10 cellular contexts compared by ENCODE assay signal in genomic region chr16:10577305-10578202, GRCh38. TPM values are rescaled to one million over a fixed set of nuclear protein-coding genes. Genes with fewer than 3 reads are reported as not detected.
DNase-seq lines count a peak whose midpoint lies in the region; ATAC-seq and TF ChIP-seq lines count a peak whose summit lies in the region.
"Had no signal": no experiment of that assay in that cellular context is flagged by ENCODE, and none has a peak within 500 bp of the region (broad histone marks: within the 10 kb centered on the region; RNA-seq: fewer than 3 reads in every experiment).

No MANE protein-coding gene starts in this region.

- no peak overlapping the region for H2AFZ ChIP-seq in mesenchymal stem cell (ENCODE audit: low read depth, low read length)

- peak overlapping the region; percentile 96 for H3K4me3 ChIP-seq in coronary artery
- H3K4me3 ChIP-seq in mesenchymal stem cell (ENCODE audit: insufficient read depth in 1 of 2, low read depth in 1 of 2, low read length in 2 of 2): peak overlapping the region in 1 of 2 experiments; percentile 87
- H3K4me3 ChIP-seq in upper lobe of left lung: peak overlapping the region; percentile 22 to 88 (median 82)

- TF ChIP-seq CTCF in coronary artery (IDR thresholded peaks at IDR 0.05) (no peak), upper lobe of left lung (IDR thresholded peaks at IDR 0.05) (no peak)

- H3K18ac ChIP-seq in mesenchymal stem cell (ENCODE audit: low read depth in 1 of 2, low read length in 2 of 2): no peak overlapping the region

- H3K4me2 ChIP-seq in mesenchymal stem cell (ENCODE audit: low read length, poor library complexity, severe bottlenecking): no peak overlapping the region

- H3K9ac ChIP-seq in mesenchymal stem cell (ENCODE audit: low read length): peak overlapping the region; percentile 7

- no peak overlapping the region for H3K4ac ChIP-seq in mesenchymal stem cell (ENCODE audit: low read depth in 1 of 2, low read length in 2 of 2)

- TF ChIP-seq POLR2A in upper lobe of left lung (IDR thresholded peaks at IDR 0.05): peak in 1 of 4 donors; percentile 31

- peak overlapping the region in 1 of 2 experiments; percentile 67 for H2BK12ac ChIP-seq in mesenchymal stem cell (ENCODE audit: low read length in 2 of 2)

- peaks cover 0 to under 1% of the 10 kb centered on the region in 2 experiments for H3K27me3 ChIP-seq in mesenchymal stem cell (ENCODE audit: control insufficient read depth in 1 of 2, insufficient read depth in 1 of 2, low read length in 2 of 2)
- H3K27me3 ChIP-seq in upper lobe of left lung: no peaks in the 10 kb centered on the region
- H3K27me3 ChIP-seq: pancreas had no signal

- H3K36me3 ChIP-seq in mesenchymal stem cell (ENCODE audit: control insufficient read depth in 1 of 2, insufficient read depth in 2 of 2, low read depth in 1 of 2, low read length in 2 of 2) (no peaks in the 10 kb centered on the region), upper lobe of left lung (no peaks in the 10 kb centered on the region)
- H3K36me3 ChIP-seq: pancreas had no signal

- peaks cover 1% of the 10 kb centered on the region for H3K79me1 ChIP-seq in mesenchymal stem cell (replicated peaks; ENCODE audit: low read length, poor library complexity, severe bottlenecking)

- H3K27ac ChIP-seq in coronary artery (peak overlapping the region; percentile 86 to 98), mesenchymal stem cell (ENCODE audit: low read length, poor library complexity, severe bottlenecking) (no peak overlapping the region), upper lobe of left lung (peak overlapping the region; percentile 98 to 100 (median 99))

- peak in 1 of 2 donors; percentile 0 for ATAC-seq in upper lobe of left lung (ENCODE audit: low FRiP score in 2 of 2)

- peak; percentile 7 for DNase-seq in NCI-H748 (lab: John Stamatoyannopoulos, UW; ENCODE audit: unreplicated experiment)
- DNase-seq in NCI-H748 treated with DMSO at 0.1 percent for 48 hours (lab: John Stamatoyannopoulos, UW): no peak
- DNase-seq in coronary artery (ENCODE audit: low spot score): peak; percentile 82
- DNase-seq in mesenchymal stem cell: no peak
- DNase-seq in upper lobe of left lung: peak in 1 of 2 donors; percentile 72
- DNase-seq in midbrain (lab: John Stamatoyannopoulos, UW): no peak
- DNase-seq in T1000 (lab: John Stamatoyannopoulos, UW): no peak
- DNase-seq in HUDEP-2 (lab: John Stamatoyannopoulos, UW; ENCODE audit: unreplicated experiment in 76 of 76): no peak

- no peak overlapping the region for H2AK5ac ChIP-seq in mesenchymal stem cell (ENCODE audit: low read length, severe bottlenecking)

- no peak overlapping the region for H2BK120ac ChIP-seq in mesenchymal stem cell (ENCODE audit: low read depth, low read length)

- H4K8ac ChIP-seq in mesenchymal stem cell (ENCODE audit: low read length): peak overlapping the region; percentile 27

- no peak overlapping the region for H3K23ac ChIP-seq in mesenchymal stem cell (ENCODE audit: low read length in 2 of 2)

- no peak overlapping the region for H4K91ac ChIP-seq in mesenchymal stem cell (ENCODE audit: low read length)

- H3K4me1 ChIP-seq in mesenchymal stem cell (ENCODE audit: control insufficient read depth, insufficient read depth, low read depth, low read length): peaks cover 17% of the 10 kb centered on the region
- peaks cover 49 to 75% (median 60%) of the 10 kb centered on the region in 4 donors for H3K4me1 ChIP-seq in upper lobe of left lung

- no peak overlapping the region for H2BK5ac ChIP-seq in mesenchymal stem cell (ENCODE audit: low read depth, low read length, poor library complexity, severe bottlenecking)

- H3K9me3 ChIP-seq in mesenchymal stem cell (ENCODE audit: control insufficient read depth, low read length) (no peaks in the 10 kb centered on the region), upper lobe of left lung (no peaks in the 10 kb centered on the region)
- H3K9me3 ChIP-seq: pancreas had no signal

- peak overlapping the region in 1 of 2 experiments; percentile 35 for H3K14ac ChIP-seq in mesenchymal stem cell (ENCODE audit: low read length in 2 of 2)

- peak overlapping the region; percentile 36 for H2BK15ac ChIP-seq in mesenchymal stem cell (ENCODE audit: low read depth, poor library complexity, severe bottlenecking)

- 61% methylated on average over 16 of the region's 17 CpGs for WGBS in mesenchymal stem cell
- WGBS in upper lobe of left lung, 2 donors: 36 to 37% methylated on average over 16 to 17 of the region's 17 CpGs

- no peak for TF ChIP-seq EP300 in upper lobe of left lung (IDR thresholded peaks at IDR 0.05)

RNA-seq across cellular contexts. Expression of gene EMP2, which starts 2.8 kb away (rescaled TPM):
- 9.7 TPM for polyA plus RNA-seq in mesenchymal stem cell (2013, experiment 1 of 2)
- polyA plus RNA-seq in mesenchymal stem cell (2013, experiment 2 of 2): 9.6 TPM
- 1,000 to 10,000 TPM in 1 of 6 donors, 100 to 1,000 TPM in 5; 261 to 1,020 (median 640) TPM for total RNA-seq in upper lobe of left lung
- total RNA-seq: activated CD8-positive, alpha-beta memory T cell treated with anti-CD3 and anti-CD28 coated beads for 36 hours had no signal

Comparison
In these comparisons a context has a peak if more than half of its experiments do, and no peak if none do; other contexts are left out.
1. DNase-seq: peak in NCI-H748 (single experiment) and coronary artery (single experiment); none in NCI-H748 treated with DMSO at 0.1 percent for 48 hours (single experiment), mesenchymal stem cell (single experiment), midbrain (single experiment), T1000 (single experiment) and HUDEP-2 (0 of 76).